1 cellular context compared by ENCODE assay signal in genomic region chr15:57297163-57297593, GRCh38.
TF ChIP-seq lines count a peak whose summit lies in the region.

No MANE protein-coding gene starts in this region.

TF ChIP-seq in HCT116, 20 proteins besides CTCF, POLR2A, EP300 and RAD21 (continued from another document):
- TF ChIP-seq TCF7L2 (IDR thresholded peaks at IDR 0.05; ENCODE audit: borderline replicate concordance, extremely low read depth, insufficient read depth, insufficient read length) = no peak
- no peak for TF ChIP-seq EZH2 (IDR thresholded peaks at IDR 0.05)
TF ChIP-seq in HCT116: peak in this region for 0.
